Comparison of ENCODE assay signal across 8 cellular contexts in the genomic region with DNA sequence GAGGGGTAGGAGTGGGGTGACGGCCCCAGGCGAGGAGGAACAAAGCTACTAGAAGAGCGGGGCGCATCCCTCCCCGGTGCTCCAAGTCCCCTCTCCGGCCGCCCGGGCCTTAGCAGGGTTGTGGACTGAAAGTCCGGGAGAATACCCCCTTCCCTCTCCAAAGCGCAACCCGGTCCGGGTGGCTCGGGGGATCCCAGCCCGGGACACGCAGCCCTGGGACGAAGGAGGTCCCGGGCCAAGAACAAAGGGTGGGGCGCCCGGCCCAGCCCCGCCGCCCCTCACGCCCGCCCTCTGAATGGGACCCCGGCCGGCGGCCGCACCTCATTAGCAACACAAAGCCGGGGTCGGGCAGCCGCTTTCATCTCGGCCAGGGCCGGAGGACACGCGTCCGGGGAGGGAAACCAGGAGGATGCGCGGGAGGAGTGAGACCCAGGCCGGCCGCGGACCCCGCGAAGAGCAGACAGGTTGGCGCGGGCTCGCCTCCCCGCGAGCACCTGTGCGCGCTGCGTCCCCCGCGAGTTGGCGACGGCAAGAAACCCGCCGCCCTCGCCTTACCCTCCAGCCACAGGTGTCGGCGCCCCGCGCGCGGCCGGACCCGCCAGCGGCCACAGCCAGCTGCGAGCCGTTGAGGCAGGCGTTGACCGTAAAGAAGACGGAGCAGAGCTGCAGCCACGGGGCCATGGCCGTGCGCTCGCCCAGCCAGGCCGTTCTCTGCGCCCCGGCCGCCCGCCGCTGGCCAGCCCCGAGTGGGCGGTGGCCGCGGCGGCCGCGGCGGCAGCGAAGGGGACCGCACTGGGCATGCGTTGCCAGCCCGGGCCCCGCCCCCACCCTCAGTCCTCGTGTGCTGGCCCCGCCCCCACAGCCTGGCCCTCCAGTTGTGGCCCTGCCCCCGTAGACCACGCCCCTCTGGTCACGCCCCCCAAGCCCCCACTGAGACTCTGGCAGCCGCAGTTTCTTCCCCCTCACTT. TPM values are rescaled to one million over a fixed set of nuclear protein-coding genes. Genes with fewer than 3 reads are reported as not detected.
DNase-seq lines count a peak whose midpoint lies in the region; TF ChIP-seq lines count a peak whose summit lies in the region.

A gene (minus strand): TSS at position 748 of the 968 bp plus-strand sequence. CDS start 67 bp downstream, at position 681.

- TF ChIP-seq CTCF in adrenal gland (IDR thresholded peaks at IDR 0.05): no peak
- no peak for TF ChIP-seq CTCF in left ventricle myocardium inferior (IDR thresholded peaks at IDR 0.05; ENCODE audit: borderline replicate concordance)
- TF ChIP-seq CTCF in progenitor cell of endocrine pancreas (IDR thresholded peaks at IDR 0.05; ENCODE audit: unreplicated experiment): no peak
- TF ChIP-seq CTCF in vagina (IDR thresholded peaks at IDR 0.05): no peak

- peaks cover 35% of the 10 kb centered on the region for H3K27me3 Mint-ChIP-seq in progenitor cell of endocrine pancreas

- peak in 1 of 2 donors; percentile 17 for TF ChIP-seq POLR2A in adrenal gland (IDR thresholded peaks at IDR 0.05)
- TF ChIP-seq POLR2A in vagina (IDR thresholded peaks at IDR 0.05): peak in 1 of 2 donors; percentile 65

- H3K36me3 Mint-ChIP-seq in progenitor cell of endocrine pancreas (ENCODE audit: insufficient read depth): no peaks in the 10 kb centered on the region

- WGBS in adrenal gland, 4 donors: 0% methylated on average over 8 to 100 of the region's 100 CpGs

- no peaks in the 10 kb centered on the region for H3K27me3 ChIP-seq in adrenal gland
- peaks cover 3% of the 10 kb centered on the region for H3K27me3 ChIP-seq in left ventricle myocardium inferior (ENCODE audit: low read depth)
- no peaks in the 10 kb centered on the region for H3K27me3 ChIP-seq in vagina

- H3K4me1 ChIP-seq in adrenal gland (replicated peaks in 1 of 2) (peaks cover 3 to 11% of the 10 kb centered on the region in 2 donors), left ventricle myocardium inferior (peaks cover 58% of the 10 kb centered on the region), vagina (peaks cover 53% of the 10 kb centered on the region)

- intact Hi-C loops in adrenal gland (cut with DNase I) (loop anchor here in 1 of 2 donors (5.0 kb wide), 1 partner anchor 63 kb away; no protein-coding TSS in a partner anchor), left ventricle myocardium inferior (cut with micrococcal nuclease) (loop anchor here (10.0 kb wide), 1 partner anchor 60 kb away; no protein-coding TSS in a partner anchor), vagina (cut with DNase I) (loop anchor here (10.0 kb wide), 1 partner anchor 160 kb away; no protein-coding TSS in a partner anchor)

- H3K4me1 Mint-ChIP-seq in progenitor cell of endocrine pancreas (ENCODE audit: low read depth): peaks cover 17% of the 10 kb centered on the region

- H3K9me3 ChIP-seq in adrenal gland (replicated peaks in 1 of 3) (no peaks in the 10 kb centered on the region), left ventricle myocardium inferior (replicated peaks) (no peaks in the 10 kb centered on the region), vagina (no peaks in the 10 kb centered on the region)

- H3K27ac ChIP-seq in adrenal gland: no peak within 1 kb of the TSS
- peak within 1 kb of the TSS; percentile 74 for H3K27ac ChIP-seq in left ventricle myocardium inferior (replicated peaks)
- peak within 1 kb of the TSS; percentile 77 for H3K27ac ChIP-seq in vagina

- DNase-seq in DMS153 treated with DMSO at 0.1 percent for 48 hours (lab: John Stamatoyannopoulos, UW; ENCODE audit: unreplicated experiment) (peak; percentile 19), DMS153 (lab: John Stamatoyannopoulos, UW) (no peak), HuH-7.5 (ENCODE audit: low spot score) (peak; percentile 38), SK-MEL-5 (ENCODE audit: low read depth, low spot score) (peak; percentile 82), adrenal gland (peak; percentile 61 to 81 (median 76)), left ventricle myocardium inferior (peak; percentile 87), progenitor cell of endocrine pancreas (ENCODE audit: low spot score, unreplicated experiment) (peak; percentile 76), vagina (ENCODE audit: extremely low spot score in 2 of 2) (peak in 1 of 2 donors; percentile 87)

- no peaks in the 10 kb centered on the region for H3K9me3 Mint-ChIP-seq in progenitor cell of endocrine pancreas (ENCODE audit: low read depth)

- in situ Hi-C loops in SK-MEL-5 (cut with HindIII; ENCODE audit: low pct_unique_long_range_greater_than_20kb, low sequenced_read_pairs): no loop called here

- H3K27ac Mint-ChIP-seq in progenitor cell of endocrine pancreas: peak within 1 kb of the TSS; percentile 91

- peak within 1 kb of the TSS; percentile 85 for H3K4me3 Mint-ChIP-seq in progenitor cell of endocrine pancreas (ENCODE audit: low read depth)

- H3K36me3 ChIP-seq in adrenal gland (replicated peaks in 1 of 2): no peaks in the 10 kb centered on the region
- H3K36me3 ChIP-seq in left ventricle myocardium inferior: no peaks in the 10 kb centered on the region
- H3K36me3 ChIP-seq in vagina: no peaks in the 10 kb centered on the region

- H3K4me3 ChIP-seq in adrenal gland (peak within 1 kb of the TSS in 3 of 4 donors; percentile 23 to 81 (median 68)), left ventricle myocardium inferior (peak within 1 kb of the TSS; percentile 97), vagina (peak within 1 kb of the TSS; percentile 66 to 89)

RNA-seq across cellular contexts. Expression of the gene that starts here (rescaled TPM):
- 1.2 and 1.4 TPM in 2 replicates for total RNA-seq in SK-MEL-5 (2014; rRNA removed; shearing (Covaris generic))
- 2.4 and 3.6 TPM in 2 replicates for polyA plus RNA-seq in SK-MEL-5 (2015; cell fraction: cytosol; rRNA removed)
- 1.2 and 1.8 TPM in 2 replicates for polyA plus RNA-seq in SK-MEL-5 (2015; cell fraction: nucleus; rRNA removed)
- 1 to 10 TPM in 7 of 8 donors, under 1 TPM in 1; 0.93 to 7.1 (median 1.7) TPM for total RNA-seq in adrenal gland
- under 1 TPM; 0.44 to 0.90 (median 0.48) TPM for polyA plus RNA-seq in adrenal gland
- 9.6 TPM for total RNA-seq in left ventricle myocardium inferior
- total RNA-seq in progenitor cell of endocrine pancreas: 30.4 and 37.9 TPM in 2 replicates
- total RNA-seq in vagina: 17.2 TPM

Comparison
In these comparisons a context has a peak if more than half of its experiments do, and no peak if none do; other contexts are left out.
1. H3K27ac ChIP-seq: peak in left ventricle myocardium inferior (single experiment) and vagina (single experiment); none in adrenal gland (0 of 5).
2. Peak in every context shown above with its lines, with median percentiles within 50 percentile points of each other: H3K4me3 ChIP-seq.